In the genomic region with DNA sequence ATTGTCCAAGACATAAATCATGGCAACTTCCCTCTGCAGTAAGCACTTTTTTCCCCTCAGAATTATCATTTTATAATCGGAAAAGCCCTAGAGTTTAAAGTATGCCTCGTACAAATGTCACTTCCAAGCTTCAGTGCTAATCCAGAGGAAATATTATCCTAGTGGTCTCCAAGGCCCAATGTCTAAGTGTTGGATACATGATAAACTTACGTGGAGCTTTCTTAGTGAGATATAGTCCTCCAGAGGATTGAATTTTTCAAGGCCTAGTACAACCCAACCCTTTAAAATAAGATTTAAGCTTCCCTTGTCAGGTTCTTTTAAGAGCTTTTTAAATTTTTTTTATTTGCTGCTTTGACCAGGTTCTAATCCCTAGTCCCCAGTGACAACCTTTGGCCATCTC, we compare ENCODE assay signal across 21 cellular contexts. TPM values are rescaled to one million over a fixed set of nuclear protein-coding genes. Genes with fewer than 3 reads are reported as not detected.
"Had no signal": no experiment of that assay in that cellular context is flagged by ENCODE, and none has a peak within 500 bp of the region (broad histone marks: within the 10 kb centered on the region; RNA-seq: fewer than 3 reads in every experiment).

No MANE protein-coding gene starts in this region.

- DNase-seq: Kasumi-1, MM.1S, NCI-H1436, NCI-H187, NCI-H2029, NCI-H2081 treated with DMSO at 0.1 percent for 48 hours, NCI-H2171, NCI-H226, NCI-H510A, NCI-H524 treated with DMSO at 0.1 percent for 48 hours, NCI-H69, NCI-H774, SHP77 treated with DMSO at 0.1 percent for 48 hours, SJCRH30 had no signal

- H3K4me3 Mint-ChIP-seq: IgD-negative memory B cell had no signal

- ATAC-seq: K562, SK-N-SH treated with all-trans-retinoic acid at 6 μM for 48 hours had no signal

- H3K27ac ChIP-seq: HL-60, KMS-11, RWPE1, SJCRH30 had no signal

- H3K4me1 ChIP-seq: SJCRH30 had no signal

- H3K4me1 Mint-ChIP-seq: IgD-negative memory B cell had no signal

- H3K36me3 ChIP-seq: SJCRH30 had no signal

- H3K27ac Mint-ChIP-seq: IgD-negative memory B cell had no signal

- H3K9me3 ChIP-seq: SJCRH30 had no signal

- H3K9ac ChIP-seq: KMS-11 had no signal

- H3K4me3 ChIP-seq: K562, SJCRH30 had no signal

- H3K36me3 Mint-ChIP-seq: IgD-negative memory B cell had no signal

RNA-seq across cellular contexts. Expression of a gene that starts 11.2 kb away (rescaled TPM):
- total RNA-seq: K562, M059J, SJCRH30 had no signal
- polyA plus RNA-seq: IgD-negative memory B cell, K562 had no signal
